19 cellular contexts compared by ENCODE assay signal in genomic region chr7:159142204-159142603, GRCh38. TPM values are rescaled to one million over a fixed set of nuclear protein-coding genes. Genes with fewer than 3 reads are reported as not detected.
"Had no signal": no experiment of that assay in that cellular context is flagged by ENCODE, and none has a peak within 500 bp of the region (broad histone marks: within the 10 kb centered on the region; RNA-seq: fewer than 3 reads in every experiment).

No MANE protein-coding gene starts in this region.

- H3K27ac ChIP-seq: brain microvascular endothelial cell, ovary, tibial artery had no signal

- H3K9me3 Mint-ChIP-seq: activated CD4-positive, alpha-beta T cell treated with anti-CD3 and anti-CD28 coated beads, Interleukin-2, amount 10 ng/mL, durations not matched to agents 7 days and 5 days; activated naive CD4-positive, alpha-beta T cell treated with anti-CD3 and anti-CD28 coated beads for 36 hours; activated naive CD8-positive, alpha-beta T cell treated with anti-CD3 and anti-CD28 coated beads, Interleukin-2, amount 50 U/mL, for 24 hours; activated T-cell treated with anti-CD3 and anti-CD28 coated beads, Interleukin-2, amount 50 U/mL, for 24 hours had no signal

- ATAC-seq: activated CD4-positive, CD25-positive, alpha-beta regulatory T cell treated with anti-CD3 and anti-CD28 coated beads, Interleukin-2, amount 50 U/mL, for 24 hours; activated CD8-positive, alpha-beta T cell treated with anti-CD3 and anti-CD28 coated beads, Interleukin-2, amount 10 ng/mL, durations not matched to agents 7 days and 5 days; activated naive CD8-positive, alpha-beta T cell treated with anti-CD3 and anti-CD28 coated beads, Interleukin-2, amount 50 U/mL, for 24 hours; SK-N-SH treated with all-trans-retinoic acid at 6 μM for 48 hours had no signal

- H3K36me3 ChIP-seq: brain microvascular endothelial cell, ovary had no signal

- H3K9me3 ChIP-seq: ovary, tibial artery had no signal

- H3K4me3 Mint-ChIP-seq: activated CD4-positive, alpha-beta T cell treated with anti-CD3 and anti-CD28 coated beads, Interleukin-2, amount 10 ng/mL, durations not matched to agents 7 days and 5 days; activated CD8-positive, alpha-beta T cell treated with anti-CD3 and anti-CD28 coated beads, Interleukin-2, amount 10 ng/mL, durations not matched to agents 7 days and 5 days; activated naive CD8-positive, alpha-beta T cell treated with anti-CD3 and anti-CD28 coated beads, Interleukin-2, amount 50 U/mL, for 24 hours had no signal

- DNase-seq: activated CD4-positive, alpha-beta T cell treated with anti-CD3 and anti-CD28 coated beads, Interleukin-2, amount 10 ng/mL, durations not matched to agents 7 days and 5 days; activated CD8-positive, alpha-beta T cell treated with anti-CD3 and anti-CD28 coated beads, Interleukin-2, amount 10 ng/mL, durations not matched to agents 7 days and 5 days; activated naive CD4-positive, alpha-beta T cell treated with anti-CD3 and anti-CD28 coated beads for 36 hours; activated naive CD8-positive, alpha-beta T cell treated with anti-CD3 and anti-CD28 coated beads, Interleukin-2, amount 50 U/mL, for 24 hours; activated T-cell treated with anti-CD3 and anti-CD28 coated beads, Interleukin-2, amount 50 U/mL, for 24 hours; anterior cingulate cortex; brain microvascular endothelial cell; cortex of kidney; mammary epithelial cell; stimulated activated CD4-positive, alpha-beta T cell treated with anti-CD3 and anti-CD28 coated beads, Interleukin-12 subunit alpha, Interleukin-12 subunit beta, amount 100 ng/mL, for 4 hours; stimulated activated CD4-positive, alpha-beta T cell treated with anti-CD3 and anti-CD28 coated beads, Interleukin-1b, Interleukin-23, amount 100 ng/mL, for 48 hours; stimulated activated CD8-positive, alpha-beta memory T cell treated with anti-CD3 and anti-CD28 coated beads, Interleukin-4, amount 100 ng/mL, for 48 hours; stimulated activated naive CD4-positive, alpha-beta T cell treated with Interleukin-2 at 50 U/mL for 16 hours had no signal

- H3K27me3 ChIP-seq: ovary, tibial artery had no signal

- H3K4me3 ChIP-seq: ovary had no signal

- H3K27ac Mint-ChIP-seq: activated CD4-positive, alpha-beta T cell treated with anti-CD3 and anti-CD28 coated beads, Interleukin-2, amount 10 ng/mL, durations not matched to agents 7 days and 5 days; activated CD8-positive, alpha-beta T cell treated with anti-CD3 and anti-CD28 coated beads, Interleukin-2, amount 10 ng/mL, durations not matched to agents 7 days and 5 days; activated naive CD4-positive, alpha-beta T cell treated with anti-CD3 and anti-CD28 coated beads for 36 hours; activated naive CD8-positive, alpha-beta T cell treated with anti-CD3 and anti-CD28 coated beads, Interleukin-2, amount 50 U/mL, for 24 hours; activated T-cell treated with anti-CD3 and anti-CD28 coated beads, Interleukin-2, amount 50 U/mL, for 24 hours had no signal

RNA-seq across cellular contexts. Expression of gene VIPR2, which starts 2.5 kb away (rescaled TPM):
- total RNA-seq: activated CD4-positive, alpha-beta T cell treated with anti-CD3 and anti-CD28 coated beads, Interleukin-2, amount 10 ng/mL, durations not matched to agents 7 days and 5 days; activated CD8-positive, alpha-beta T cell treated with anti-CD3 and anti-CD28 coated beads, Interleukin-2, amount 10 ng/mL, durations not matched to agents 7 days and 5 days; mammary epithelial cell; myocyte; pulmonary artery endothelial cell had no signal
- polyA plus RNA-seq: mammary epithelial cell had no signal
